In the genomic region with DNA sequence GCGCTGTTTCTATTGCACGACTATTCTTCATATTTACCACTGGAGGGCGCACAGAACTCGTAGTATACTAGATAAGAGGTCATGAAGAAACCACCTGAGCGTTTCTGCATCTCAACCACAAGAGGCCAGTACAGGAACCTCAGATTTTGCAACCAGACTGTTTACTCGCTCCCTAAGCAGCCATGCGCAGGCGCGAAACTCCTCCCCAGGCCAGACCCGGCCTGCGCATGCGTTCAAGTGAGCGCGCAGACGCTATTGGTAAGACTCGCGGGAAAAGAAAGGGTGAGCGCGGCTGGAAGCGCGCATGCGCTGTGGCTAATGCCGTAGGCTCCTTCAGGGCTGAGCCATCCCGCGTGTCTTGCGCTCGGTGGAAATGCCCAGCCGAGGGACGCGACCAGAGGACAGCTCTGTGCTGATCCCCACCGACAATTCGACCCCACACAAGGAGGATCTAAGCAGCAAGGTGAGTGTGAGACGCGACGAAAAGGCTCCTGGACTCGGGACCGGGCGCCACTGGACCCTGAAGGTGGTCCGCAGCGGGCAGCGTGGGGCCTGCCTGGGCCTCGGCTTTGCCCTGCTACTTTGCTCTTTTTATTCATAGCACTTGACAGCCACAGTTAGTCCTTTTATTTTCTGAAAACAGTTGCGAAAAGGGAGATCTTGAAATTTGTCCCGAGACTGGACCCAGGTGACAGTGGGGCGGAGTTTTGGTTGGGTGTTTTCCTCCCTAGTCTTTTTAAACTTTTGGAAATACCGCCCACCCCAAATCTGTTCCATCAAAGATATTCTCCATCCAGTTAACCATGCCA, we compare ENCODE assay signal across 1 cellular context.
TF ChIP-seq lines count a peak whose summit lies in the region.

Gene ASNSD1 (plus strand): TSS at position 312 of the 809 bp plus-strand sequence. CDS start 4,674 bp downstream, outside the sequence.

TF ChIP-seq in HepG2, 621 proteins besides CTCF, POLR2A, EP300 and RAD21 (continued from another document):
- TF ChIP-seq, protein P1, sequence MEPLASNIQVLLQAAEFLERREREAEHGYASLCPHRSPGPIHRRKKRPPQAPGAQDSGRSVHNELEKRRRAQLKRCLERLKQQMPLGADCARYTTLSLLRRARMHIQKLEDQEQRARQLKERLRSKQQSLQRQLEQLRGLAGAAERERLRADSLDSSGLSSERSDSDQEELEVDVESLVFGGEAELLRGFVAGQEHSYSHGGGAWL (CRISPR knock-in tag; IDR thresholded peaks at IDR 0.05): peak; percentile 91
- peak; percentile 74; the same call in 1 of the 2 replicates for TF ChIP-seq TBX2 (CRISPR knock-in tag; IDR thresholded peaks at IDR 0.05; ENCODE audit: borderline replicate concordance)
- TF ChIP-seq ZBTB14 (CRISPR knock-in tag; IDR thresholded peaks at IDR 0.05): peak; percentile 15; the same call in 1 of the 2 replicates
- TF ChIP-seq KAT8 (CRISPR knock-in tag; IDR thresholded peaks at IDR 0.05): peak; percentile 91
